1 cellular context compared by ENCODE assay signal in genomic region chr9:38281917-38282316, GRCh38.
TF ChIP-seq lines count a peak whose summit lies in the region.

No MANE protein-coding gene starts in this region.

TF ChIP-seq in HepG2, 621 proteins besides CTCF, POLR2A, EP300 and RAD21:
- TF ChIP-seq ONECUT2 (CRISPR knock-in tag; IDR thresholded peaks at IDR 0.05) (no peak), MED1 (CRISPR knock-in tag; IDR thresholded peaks at IDR 0.05) (no peak), RARG (CRISPR knock-in tag; IDR thresholded peaks at IDR 0.05; ENCODE audit: low read depth) (no peak), ATF3 (CRISPR knock-in tag; IDR thresholded peaks at IDR 0.05) (no peak), ZNF326 (CRISPR knock-in tag; IDR thresholded peaks at IDR 0.05; ENCODE audit: borderline replicate concordance) (no peak), PTBP1 (IDR thresholded peaks at IDR 0.05; ENCODE audit: low read depth, low read length, poor library complexity, severe bottlenecking) (no peak), ZNF142 (CRISPR knock-in tag; IDR thresholded peaks at IDR 0.05) (no peak), GPN1 (CRISPR knock-in tag; IDR thresholded peaks at IDR 0.05; ENCODE audit: borderline replicate concordance) (no peak), TFE3 (CRISPR knock-in tag; IDR thresholded peaks at IDR 0.05) (no peak), PRDM15 (CRISPR knock-in tag; IDR thresholded peaks at IDR 0.05) (no peak), MEF2D (CRISPR knock-in tag; IDR thresholded peaks at IDR 0.05) (no peak), CEBPG (CRISPR knock-in tag; IDR thresholded peaks at IDR 0.05) (no peak), BHLHE40 (IDR thresholded peaks at IDR 0.05; ENCODE audit: low read length) (no peak), AHR (CRISPR knock-in tag; IDR thresholded peaks at IDR 0.05) (no peak), ZNF660 (CRISPR knock-in tag; IDR thresholded peaks at IDR 0.05; ENCODE audit: borderline replicate concordance, low read depth) (no peak), HOMEZ (CRISPR knock-in tag; IDR thresholded peaks at IDR 0.05; ENCODE audit: low read depth) (no peak), ZSCAN21 (CRISPR knock-in tag; IDR thresholded peaks at IDR 0.05; ENCODE audit: borderline replicate concordance) (no peak), ZNF274 (CRISPR knock-in tag; IDR thresholded peaks at IDR 0.05) (no peak)
